8 cellular contexts compared by ENCODE assay signal in genomic region chr11:101915811-101916291, GRCh38. TPM values are rescaled to one million over a fixed set of nuclear protein-coding genes. Genes with fewer than 3 reads are reported as not detected.
DNase-seq lines count a peak whose midpoint lies in the region; ATAC-seq and TF ChIP-seq lines count a peak whose summit lies in the region.

No MANE protein-coding gene starts in this region.

- H3K9ac ChIP-seq in BLaER1 (no peak overlapping the region), SK-N-MC (ENCODE audit: insufficient read length) (no peak overlapping the region), neural cell (ENCODE audit: low read length) (peak overlapping the region; percentile 69)

- H3K27me3 ChIP-seq in BLaER1 (no peaks in the 10 kb centered on the region), neural cell (ENCODE audit: insufficient read depth, low read depth, low read length) (no peaks in the 10 kb centered on the region)

- H3K4me3 ChIP-seq in BLaER1 (peak overlapping the region; percentile 68), SK-N-MC (peak overlapping the region; percentile 86), neural cell (ENCODE audit: low read length) (peak overlapping the region; percentile 81)

- TF ChIP-seq EP300 in neural cell (conservative IDR thresholded peaks at IDR 0.05; ENCODE audit: poor library complexity, severe bottlenecking), result no peak

- H3K9me2 ChIP-seq in neural cell (ENCODE audit: insufficient read depth, low read length), result no peaks in the 10 kb centered on the region

- no peaks in the 10 kb centered on the region for H3K79me2 ChIP-seq in neural cell (replicated peaks; ENCODE audit: insufficient read depth, low read length)

- peaks cover 14% of the 10 kb centered on the region for H3K4me1 ChIP-seq in BLaER1

- H3K36me3 ChIP-seq in BLaER1, result no peaks in the 10 kb centered on the region
- H3K36me3 ChIP-seq in SK-N-MC (ENCODE audit: insufficient read depth, low read length), result no peaks in the 10 kb centered on the region
- no peaks in the 10 kb centered on the region for H3K36me3 ChIP-seq in neural cell (ENCODE audit: insufficient read depth, low read length)

- TF ChIP-seq RAD21 in neural cell (conservative IDR thresholded peaks at IDR 0.05), result no peak

- ATAC-seq in GM18861 (IDR thresholded peaks at IDR 0.05; ENCODE audit: unreplicated experiment) (peak; percentile 37), HG03342 (IDR thresholded peaks at IDR 0.05; ENCODE audit: unreplicated experiment) (peak; percentile 66)

- H4K20me1 ChIP-seq in BLaER1, result no peaks in the 10 kb centered on the region
- no peaks in the 10 kb centered on the region for H4K20me1 ChIP-seq in neural cell (ENCODE audit: insufficient read depth)

- H3K9me3 ChIP-seq in BLaER1 (peaks cover 6% of the 10 kb centered on the region; the same call in 1 of the 2 replicates), SK-N-MC (ENCODE audit: low read depth, low read length) (no peaks in the 10 kb centered on the region), neural cell (ENCODE audit: low read length) (no peaks in the 10 kb centered on the region)

- H3F3A ChIP-seq in neural cell (ENCODE audit: insufficient read depth, low read length, poor library complexity, severe bottlenecking), result no peaks in the 10 kb centered on the region

- H3K27ac ChIP-seq in BLaER1 (no peak overlapping the region), SK-N-MC (no peak overlapping the region), epithelial cell of prostate (peak overlapping the region; percentile 68), neural cell (ENCODE audit: low read length) (no peak overlapping the region)

- DNase-seq in SK-N-MC (ENCODE audit: low read depth, low spot score), result no peak
- no peak for DNase-seq in epithelial cell of prostate (ENCODE audit: low read depth, low spot score)
- DNase-seq in T1000 (lab: John Stamatoyannopoulos, UW), result no peak
- no peak for DNase-seq in activated CD4-positive, alpha-beta T cell treated with anti-CD3 and anti-CD28 coated beads, Interleukin-2, amount 50 U/mL, for 1 hour

- H2AFZ ChIP-seq in neural cell (ENCODE audit: low read depth, low read length), result no peak overlapping the region

- no peak for TF ChIP-seq CTCF in neural cell (IDR thresholded peaks at IDR 0.05; ENCODE audit: poor library complexity, severe bottlenecking)

- H3K4me2 ChIP-seq in BLaER1 (peak overlapping the region; percentile 59), neural cell (ENCODE audit: low read length) (peak overlapping the region; percentile 49)

TF ChIP-seq in neural cell, 6 proteins besides CTCF, POLR2A, EP300 and RAD21:
- no peak for TF ChIP-seq POLR2AphosphoS5 (IDR thresholded peaks at IDR 0.05)

RNA-seq across cellular contexts. Expression of gene ANGPTL5, which starts 0.5 kb away (rescaled TPM):
- not detected in 2 replicates for polyA plus RNA-seq in neural cell
- not detected in 2 replicates for polyA minus RNA-seq in neural cell

RNA-seq across cellular contexts. Expression of gene CEP126, which starts 1.0 kb away (rescaled TPM):
- polyA plus RNA-seq in neural cell, result 1.4 and 1.8 TPM in 2 replicates
- 2.4 and 3.0 TPM in 2 replicates for polyA minus RNA-seq in neural cell
